Comparison of ENCODE assay signal across 15 cellular contexts in the genomic region with DNA sequence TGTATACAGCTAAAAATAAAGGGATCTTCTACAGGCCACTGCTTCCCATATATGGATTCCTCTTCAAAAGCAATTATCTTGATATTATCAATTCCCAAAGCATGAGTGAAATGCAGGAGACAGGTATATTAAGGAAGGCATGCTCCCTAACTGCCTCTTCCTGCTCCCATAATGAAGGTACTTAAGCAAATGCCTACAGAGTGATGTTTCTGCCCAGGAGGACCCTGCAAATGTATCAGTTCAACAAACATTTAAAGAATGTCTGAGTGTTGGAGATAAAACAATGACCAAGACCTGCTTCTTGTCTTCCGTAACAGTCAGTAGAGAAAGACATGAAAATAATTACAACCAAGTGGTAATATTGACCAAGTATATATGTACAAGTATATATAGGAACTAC. TPM values are rescaled to one million over a fixed set of nuclear protein-coding genes. Genes with fewer than 3 reads are reported as not detected.
DNase-seq lines count a peak whose midpoint lies in the region; ATAC-seq and TF ChIP-seq lines count a peak whose summit lies in the region.
"Had no signal": no experiment of that assay in that cellular context is flagged by ENCODE, and none has a peak within 500 bp of the region (broad histone marks: within the 10 kb centered on the region; RNA-seq: fewer than 3 reads in every experiment).

No MANE protein-coding gene starts in this region.

- H3K4me1 ChIP-seq in CD8-positive, alpha-beta T cell (ENCODE audit: insufficient read depth, low read length) = peaks cover 26% of the 10 kb centered on the region
- peaks cover 9% of the 10 kb centered on the region for H3K4me1 ChIP-seq in IMR-90 (ENCODE audit: control insufficient read depth, insufficient read depth, low read length)

- no peak for TF ChIP-seq POLR2A in IMR-90 (IDR thresholded peaks at IDR 0.05; ENCODE audit: low read depth, low read length)

- H3K9ac ChIP-seq in IMR-90 (ENCODE audit: low read depth, low read length) = no peak overlapping the region

- no peak overlapping the region for H3K4me2 ChIP-seq in IMR-90 (ENCODE audit: low read depth, low read length)

- no peak overlapping the region for H2BK120ac ChIP-seq in IMR-90 (ENCODE audit: low read depth, low read length)

- H3K27me3 Mint-ChIP-seq in CD8-positive, alpha-beta T cell (ENCODE audit: low read depth) = no peaks in the 10 kb centered on the region
- no peaks in the 10 kb centered on the region for H3K27me3 Mint-ChIP-seq in central memory CD8-positive, alpha-beta T cell
- H3K27me3 Mint-ChIP-seq in neural crest cell (ENCODE audit: low read depth) (no peaks in the 10 kb centered on the region), immature natural killer cell (ENCODE audit: low read depth in 3 of 3) (peaks cover 0 to 8% (median 2%) of the 10 kb centered on the region in 3 donors)
- H3K27me3 Mint-ChIP-seq in activated T-helper 17 cell treated with anti-CD3 and anti-CD28 coated beads, Interleukin-2, amount 50 U/mL, for 72 hours = no peaks in the 10 kb centered on the region

- H2AK9ac ChIP-seq in IMR-90 (replicated peaks; ENCODE audit: low read depth, low read length, poor library complexity) = no peak overlapping the region

- no CpG with 5 or more reads among the region's 1 CpG for WGBS in IMR-90 (ENCODE audit: extremely low coverage in 2 of 2, insufficient read length in 1 of 2), 2 experiments

- no peak overlapping the region for H3K4ac ChIP-seq in IMR-90 (ENCODE audit: low read depth, low read length)

- H2AFZ ChIP-seq in IMR-90 (replicated peaks; ENCODE audit: low read length, poor library complexity) = no peak overlapping the region

- H3K4me3 Mint-ChIP-seq in CD8-positive, alpha-beta T cell = no peak overlapping the region
- no peak overlapping the region for H3K4me3 Mint-ChIP-seq in central memory CD8-positive, alpha-beta T cell
- H3K4me3 Mint-ChIP-seq in neural crest cell (peak overlapping the region; percentile 97), immature natural killer cell (no peak overlapping the region)
- no peak overlapping the region for H3K4me3 Mint-ChIP-seq in activated T-helper 17 cell treated with anti-CD3 and anti-CD28 coated beads, Interleukin-2, amount 50 U/mL, for 72 hours

- peaks cover 58% of the 10 kb centered on the region for H4K20me1 ChIP-seq in IMR-90 (ENCODE audit: insufficient read depth, low read length)

- no peak for TF ChIP-seq RAD21 in IMR-90 (IDR thresholded peaks at IDR 0.05; ENCODE audit: low read length)

- H3K36me3 Mint-ChIP-seq in CD8-positive, alpha-beta T cell = peaks cover 5% of the 10 kb centered on the region
- peaks cover 7% of the 10 kb centered on the region for H3K36me3 Mint-ChIP-seq in central memory CD8-positive, alpha-beta T cell (ENCODE audit: insufficient read depth)
- no peaks in the 10 kb centered on the region for H3K36me3 Mint-ChIP-seq in neural crest cell (ENCODE audit: low read depth)
- peaks cover 14% of the 10 kb centered on the region for H3K36me3 Mint-ChIP-seq in activated T-helper 17 cell treated with anti-CD3 and anti-CD28 coated beads, Interleukin-2, amount 50 U/mL, for 72 hours (ENCODE audit: low read depth)
- H3K36me3 Mint-ChIP-seq in immature natural killer cell = peaks cover 0 to 3% (median 0%) of the 10 kb centered on the region in 3 donors

- no peak overlapping the region for H2BK5ac ChIP-seq in IMR-90 (ENCODE audit: low read depth, low read length, poor library complexity, severe bottlenecking)

- H3K27ac Mint-ChIP-seq in CD8-positive, alpha-beta T cell = peak overlapping the region; percentile 9
- H3K27ac Mint-ChIP-seq in central memory CD8-positive, alpha-beta T cell (ENCODE audit: low read depth) = peak overlapping the region; percentile 70
- H3K27ac Mint-ChIP-seq in neural crest cell (ENCODE audit: unreplicated experiment) (no peak overlapping the region), immature natural killer cell (peak overlapping the region in 3 of 6 donors; percentile 10 to 48 (median 27))
- no peak overlapping the region for H3K27ac Mint-ChIP-seq in activated T-helper 17 cell treated with anti-CD3 and anti-CD28 coated beads, Interleukin-2, amount 50 U/mL, for 72 hours

- no peak overlapping the region for H3K14ac ChIP-seq in IMR-90 (replicated peaks; ENCODE audit: low read depth, low read length)

- peaks cover 62% of the 10 kb centered on the region for H3K4me1 Mint-ChIP-seq in CD8-positive, alpha-beta T cell (ENCODE audit: low read depth)
- H3K4me1 Mint-ChIP-seq in central memory CD8-positive, alpha-beta T cell = peaks cover 67% of the 10 kb centered on the region
- H3K4me1 Mint-ChIP-seq in neural crest cell (peaks cover 43% of the 10 kb centered on the region), immature natural killer cell (peaks cover 57 to 84% of the 10 kb centered on the region in 2 donors)
- H3K4me1 Mint-ChIP-seq in activated T-helper 17 cell treated with anti-CD3 and anti-CD28 coated beads, Interleukin-2, amount 50 U/mL, for 72 hours = peaks cover 39% of the 10 kb centered on the region

- H2BK15ac ChIP-seq in IMR-90 (ENCODE audit: low read depth, low read length) = no peak overlapping the region

- H4K8ac ChIP-seq in IMR-90 (ENCODE audit: low read depth in 2 of 2, low read length in 2 of 2) = no peak overlapping the region

- DNase-seq in CD8-positive, alpha-beta T cell = no peak
- peak; percentile 18 for DNase-seq in IMR-90
- DNase-seq in central memory CD8-positive, alpha-beta T cell (ENCODE audit: low spot score in 2 of 2) = no peak
- DNase-seq in neural crest cell (ENCODE audit: low read depth, low spot score) = no peak
- no peak for DNase-seq in H4 (ENCODE audit: low spot score)
- DNase-seq in immature natural killer cell = no peak
- DNase-seq: activated CD4-positive, alpha-beta T cell treated with anti-CD3 and anti-CD28 coated beads, Interleukin-2, amount 50 U/mL, for 1 hour; activated effector memory CD4-positive, alpha-beta T cell treated with anti-CD3 and anti-CD28 coated beads, Interleukin-2, amount 50 U/mL, for 16 hours; central memory CD4-positive, alpha-beta T cell; hypothalamus; MV-4-11; stimulated activated CD4-positive, alpha-beta T cell treated with anti-CD3 and anti-CD28 coated beads, Interleukin-2, amount 100 ng/mL, for 48 hours; stimulated activated naive CD4-positive, alpha-beta T cell had no signal

- H3K18ac ChIP-seq in IMR-90 (ENCODE audit: low read depth, low read length) = no peak overlapping the region

- no peak overlapping the region for H2BK20ac ChIP-seq in IMR-90 (ENCODE audit: low read depth, low read length)

- no peak for ATAC-seq in CD8-positive, alpha-beta T cell
- ATAC-seq in IMR-90 (ENCODE audit: low read depth) (no peak), HG03139 (IDR thresholded peaks at IDR 0.05; ENCODE audit: unreplicated experiment) (no peak)
- no peak for ATAC-seq in central memory CD8-positive, alpha-beta T cell (replicated peaks; ENCODE audit: extremely low read depth, poor library complexity, severe bottlenecking)
- no peak for ATAC-seq in activated T-helper 17 cell treated with anti-CD3 and anti-CD28 coated beads, Interleukin-2, amount 50 U/mL, for 72 hours (replicated peaks)

- no peaks in the 10 kb centered on the region for H3K9me3 ChIP-seq in CD8-positive, alpha-beta T cell (ENCODE audit: low read length)
- H3K9me3 ChIP-seq in IMR-90 (ENCODE audit: control insufficient read depth, insufficient read depth, low read length) = no peaks in the 10 kb centered on the region

- peaks cover 14 to 65% of the 10 kb centered on the region in 2 experiments for H3K79me1 ChIP-seq in IMR-90 (ENCODE audit: low read depth in 1 of 2, low read length in 2 of 2)

- H3K23ac ChIP-seq in IMR-90 (ENCODE audit: low read depth, low read length) = no peak overlapping the region

- H2AK5ac ChIP-seq in IMR-90 (ENCODE audit: low read depth, low read length) = no peak overlapping the region

- POLR2A ChIA-PET in CD8-positive, alpha-beta T cell (lab: Charles Lee) = interaction anchor here (0.9 kb wide), 1 partner anchor 20 kb away, joined by 3 read pairs; no protein-coding TSS in a partner anchor
- POLR2A ChIA-PET in IMR-90 (lab: Charles Lee; ENCODE audit: unreplicated experiment) = no interaction called here

- no peak overlapping the region for H3K27ac ChIP-seq in CD8-positive, alpha-beta T cell (ENCODE audit: low read depth, low read length)
- no peak overlapping the region for H3K27ac ChIP-seq in IMR-90 (ENCODE audit: insufficient read depth, low read length)

- H3K9me1 ChIP-seq in IMR-90 (ENCODE audit: insufficient read depth, low read length) = peaks cover 16% of the 10 kb centered on the region

- dilution Hi-C loops in IMR-90 (cut with HindIII; ENCODE audit: low sequenced_read_pairs, unreplicated experiment) = no loop called here

- H3K9me3 Mint-ChIP-seq in CD8-positive, alpha-beta T cell = no peaks in the 10 kb centered on the region
- H3K9me3 Mint-ChIP-seq in central memory CD8-positive, alpha-beta T cell = no peaks in the 10 kb centered on the region
- H3K9me3 Mint-ChIP-seq in neural crest cell = no peaks in the 10 kb centered on the region
- no peaks in the 10 kb centered on the region for H3K9me3 Mint-ChIP-seq in activated T-helper 17 cell treated with anti-CD3 and anti-CD28 coated beads, Interleukin-2, amount 50 U/mL, for 72 hours
- H3K9me3 Mint-ChIP-seq in immature natural killer cell = no peaks in the 10 kb centered on the region

- H4K91ac ChIP-seq in IMR-90 (ENCODE audit: insufficient read depth, low read depth, low read length) = no peak overlapping the region

- no peak for TF ChIP-seq CTCF in CD8-positive, alpha-beta T cell (IDR thresholded peaks at IDR 0.05)
- no peak for TF ChIP-seq CTCF in IMR-90 (conservative IDR thresholded peaks at IDR 0.05; ENCODE audit: low read depth, low read length)
- TF ChIP-seq CTCF in neural crest cell (conservative IDR thresholded peaks at IDR 0.05) = no peak

- intact Hi-C loops in CD8-positive, alpha-beta T cell (cut with DNase I, micrococcal nuclease) = loop anchor here in 1 of 2 experiments (5.0 kb wide), 1 partner anchor 51 kb away; no protein-coding TSS in a partner anchor
- intact Hi-C loops in IMR-90 (cut with micrococcal nuclease) = no loop called here

- H4K5ac ChIP-seq in IMR-90 (ENCODE audit: low read depth, low read length) = no peak overlapping the region

- no peaks in the 10 kb centered on the region for H3K36me3 ChIP-seq in CD8-positive, alpha-beta T cell (ENCODE audit: insufficient read depth, low read length)
- no peaks in the 10 kb centered on the region for H3K36me3 ChIP-seq in IMR-90 (ENCODE audit: control insufficient read depth, insufficient read depth, low read length)

- BruUV-seq in IMR-90 (replicated peaks; lab: Mats Ljungman, UMichigan) = no TSS peak

- no peaks in the 10 kb centered on the region for H3K27me3 ChIP-seq in CD8-positive, alpha-beta T cell (ENCODE audit: insufficient read depth, low read length)
- H3K27me3 ChIP-seq in IMR-90 (ENCODE audit: control insufficient read depth, insufficient read depth, low read length) = no peaks in the 10 kb centered on the region

- in situ Hi-C loops in IMR-90 (cut with MboI; ENCODE audit: low sequenced_read_pairs) = no loop called here

- CTCF ChIA-PET in CD8-positive, alpha-beta T cell (lab: Charles Lee) = interaction anchor here (0.9 to 9.5 kb wide), 5 partner anchors 9 to 366 kb away, joined by 3 to 68 read pairs (median 4); no protein-coding TSS in a partner anchor
- CTCF ChIA-PET in IMR-90 (lab: Yijun Ruan, JAX) = interaction anchor here (0.5 to 1.2 kb wide), 3 partner anchors 37 to 286 kb away, joined by 3 to 6 read pairs (median 4); no protein-coding TSS in a partner anchor

- H3K4me3 ChIP-seq in CD8-positive, alpha-beta T cell (ENCODE audit: low read depth, low read length) = no peak overlapping the region
- no peak overlapping the region for H3K4me3 ChIP-seq in IMR-90 (ENCODE audit: insufficient read depth, low read depth, low read length)

- no peak overlapping the region for H3K56ac ChIP-seq in IMR-90 (ENCODE audit: extremely low read depth, insufficient read depth, low read length)

RNA-seq across cellular contexts. Expression of a gene that starts 4.2 kb away (rescaled TPM):
- 10 to 100 TPM; 34.1 to 37.5 TPM for total RNA-seq in CD8-positive, alpha-beta T cell
- total RNA-seq in IMR-90 (2012; rRNA removed) (35.3 and 37.8 TPM in 2 replicates), neural crest cell (34.1 and 36.8 TPM in 2 replicates)
- polyA plus RNA-seq in IMR-90 (2012; rRNA removed) (19.8 and 20.9 TPM in 2 replicates), immature natural killer cell (10 to 100 TPM; 38.2 to 54.8 (median 40.8) TPM)
- polyA plus RNA-seq in IMR-90 (2012; cell fraction: cytosol; rRNA removed) = 7.4 and 9.8 TPM in 2 replicates
- 3.3 and 14.2 TPM in 2 replicates for polyA plus RNA-seq in IMR-90 (2012; cell fraction: nucleus; rRNA removed; ENCODE audit: low replicate concordance)
- total RNA-seq in H4 (2014; rRNA removed; shearing (Covaris generic)) = 17.9 and 19.0 TPM in 2 replicates
- 10 to 100 TPM; 18.1 to 25.4 TPM for total RNA-seq in activated T-helper 17 cell treated with anti-CD3 and anti-CD28 coated beads, Interleukin-2, amount 50 U/mL, for 72 hours

RNA-seq across cellular contexts. Expression of a gene that starts 33.3 kb away (rescaled TPM):
- under 1 TPM; 0.43 to 0.64 TPM for total RNA-seq in CD8-positive, alpha-beta T cell
- under 0.01 TPM in 1 of 2 replicates, not detected in the other for total RNA-seq in IMR-90 (2012; rRNA removed)
- 0.24 and 0.26 TPM in 2 replicates for polyA plus RNA-seq in IMR-90 (2012; rRNA removed)
- 0.16 TPM in 1 of 2 replicates, not detected in the other for polyA plus RNA-seq in IMR-90 (2012; cell fraction: cytosol; rRNA removed)
- polyA plus RNA-seq in IMR-90 (2012; cell fraction: nucleus; rRNA removed; ENCODE audit: low replicate concordance) = 1.4 and 2.4 TPM in 2 replicates
- 0.34 and 0.51 TPM in 2 replicates for total RNA-seq in neural crest cell
- 0.08 TPM in 1 of 2 replicates, not detected in the other for total RNA-seq in H4 (2014; rRNA removed; shearing (Covaris generic))
- total RNA-seq in activated T-helper 17 cell treated with anti-CD3 and anti-CD28 coated beads, Interleukin-2, amount 50 U/mL, for 72 hours = under 1 TPM; 0.64 to 0.71 TPM
- not detected for polyA plus RNA-seq in immature natural killer cell

Comparison
In these comparisons a context has a peak if more than half of its experiments do, and no peak if none do; other contexts are left out.
1. H3K27ac Mint-ChIP-seq: peak in CD8-positive, alpha-beta T cell (single experiment) and central memory CD8-positive, alpha-beta T cell (single experiment); none in neural crest cell (single experiment) and activated T-helper 17 cell treated with anti-CD3 and anti-CD28 coated beads, Interleukin-2, amount 50 U/mL, for 72 hours (single experiment).